Comparison of ENCODE assay signal across 9 cellular contexts in genomic region chr11:34468209-34468841, GRCh38. TPM values are rescaled to one million over a fixed set of nuclear protein-coding genes. Genes with fewer than 3 reads are reported as not detected.
DNase-seq lines count a peak whose midpoint lies in the region; ATAC-seq and TF ChIP-seq lines count a peak whose summit lies in the region.
"Had no signal": no experiment of that assay in that cellular context is flagged by ENCODE, and none has a peak within 500 bp of the region (broad histone marks: within the 10 kb centered on the region; RNA-seq: fewer than 3 reads in every experiment).

No MANE protein-coding gene starts in this region.

- H3K9me1 ChIP-seq in IMR-90 (ENCODE audit: insufficient read depth, low read length) = no peaks in the 10 kb centered on the region

- TF ChIP-seq POLR2A in IMR-90 (IDR thresholded peaks at IDR 0.05; ENCODE audit: low read depth, low read length) = no peak

- H2AFZ ChIP-seq in IMR-90 (replicated peaks; ENCODE audit: low read length, poor library complexity) = no peak overlapping the region

- ATAC-seq in IMR-90 (ENCODE audit: low read depth) = no peak
- ATAC-seq in GM18861 (IDR thresholded peaks at IDR 0.05; ENCODE audit: unreplicated experiment) = no peak
- ATAC-seq in GM18867 (IDR thresholded peaks at IDR 0.05; ENCODE audit: unreplicated experiment) = no peak

- no peak overlapping the region for H2BK120ac ChIP-seq in IMR-90 (ENCODE audit: low read depth, low read length)

- H2BK5ac ChIP-seq in IMR-90 (ENCODE audit: low read depth, low read length, poor library complexity, severe bottlenecking) = no peak overlapping the region

- H3K4me3 ChIP-seq in IMR-90 (ENCODE audit: insufficient read depth, low read depth, low read length) (no peak overlapping the region), fibroblast of pulmonary artery (replicated peaks; ENCODE audit: low read depth, low read length) (no peak overlapping the region)

- H3K14ac ChIP-seq in IMR-90 (replicated peaks; ENCODE audit: low read depth, low read length) = no peak overlapping the region

- H4K20me1 ChIP-seq in IMR-90 (ENCODE audit: insufficient read depth, low read length) = no peaks in the 10 kb centered on the region

- no peak overlapping the region for H2BK20ac ChIP-seq in IMR-90 (ENCODE audit: low read depth, low read length)

- TF ChIP-seq RAD21 in IMR-90 (IDR thresholded peaks at IDR 0.05; ENCODE audit: low read length) = peak; percentile 37; the same call in 1 of the 2 replicates

- DNase-seq in EL = peak; percentile 22
- DNase-seq in IMR-90 = peak; percentile 14
- DNase-seq in activated CD4-positive, alpha-beta T cell treated with anti-CD3 and anti-CD28 coated beads for 4 hours = peak; percentile 9 to 36
- peak; percentile 23 for DNase-seq in fibroblast of pulmonary artery (ENCODE audit: low read depth)
- peak; percentile 9 for DNase-seq in stimulated activated CD4-positive, alpha-beta T cell treated with anti-CD3 and anti-CD28 coated beads, Interleukin-2, amount 100 ng/mL, for 4 hours (ENCODE audit: low read depth)
- DNase-seq in cerebellar cortex (ENCODE audit: low spot score) = no peak

- in situ Hi-C loops in IMR-90 (cut with MboI; ENCODE audit: low sequenced_read_pairs) = no loop called here

- dilution Hi-C loops in IMR-90 (cut with HindIII; ENCODE audit: low sequenced_read_pairs, unreplicated experiment) = no loop called here

- H3K18ac ChIP-seq in IMR-90 (ENCODE audit: low read depth, low read length) = no peak overlapping the region

- no peaks in the 10 kb centered on the region for H3K4me1 ChIP-seq in IMR-90 (ENCODE audit: control insufficient read depth, insufficient read depth, low read length)

- no peak overlapping the region for H3K4me2 ChIP-seq in IMR-90 (ENCODE audit: low read depth, low read length)

- TF ChIP-seq CTCF in IMR-90 (conservative IDR thresholded peaks at IDR 0.05; ENCODE audit: low read depth, low read length) (peak; percentile 46), fibroblast of pulmonary artery (IDR thresholded peaks at IDR 0.05; ENCODE audit: low read length, missing control alignments) (peak; percentile 53)

- BruUV-seq in IMR-90 (replicated peaks; lab: Mats Ljungman, UMichigan) = no TSS peak

- H3K27ac ChIP-seq in IMR-90 (ENCODE audit: insufficient read depth, low read length) = no peak overlapping the region

- no peaks in the 10 kb centered on the region for H3K27me3 ChIP-seq in IMR-90 (ENCODE audit: control insufficient read depth, insufficient read depth, low read length)

- no peak overlapping the region for H4K5ac ChIP-seq in IMR-90 (ENCODE audit: low read depth, low read length)

- no peak overlapping the region for H3K56ac ChIP-seq in IMR-90 (ENCODE audit: extremely low read depth, insufficient read depth, low read length)

- H3K23ac ChIP-seq in IMR-90 (ENCODE audit: low read depth, low read length) = no peak overlapping the region

- no peak overlapping the region for H4K91ac ChIP-seq in IMR-90 (ENCODE audit: insufficient read depth, low read depth, low read length)

- CTCF ChIA-PET in IMR-90 (lab: Yijun Ruan, JAX) = interaction anchor here (0.6 to 1.6 kb wide), 5 partner anchors 12 to 679 kb away, joined by 3 to 7 read pairs (median 4); no protein-coding TSS in a partner anchor

- no peak overlapping the region for H2BK15ac ChIP-seq in IMR-90 (ENCODE audit: low read depth, low read length)

- no peak overlapping the region for H4K8ac ChIP-seq in IMR-90 (ENCODE audit: low read depth in 2 of 2, low read length in 2 of 2)

- intact Hi-C loops in IMR-90 (cut with micrococcal nuclease) = no loop called here

- H3K9me3 ChIP-seq in IMR-90 (ENCODE audit: control insufficient read depth, insufficient read depth, low read length) = no peaks in the 10 kb centered on the region; the same call in 1 of the 2 replicates

- H2AK9ac ChIP-seq in IMR-90 (replicated peaks; ENCODE audit: low read depth, low read length, poor library complexity) = no peak overlapping the region

- WGBS in IMR-90 (ENCODE audit: extremely low coverage in 2 of 2, insufficient read length in 1 of 2), 2 experiments = 90% methylated on average over 4 of the region's 8 CpGs; no CpG with 5 or more reads in 1 of the 2 experiments

- POLR2A ChIA-PET in IMR-90 (lab: Charles Lee; ENCODE audit: unreplicated experiment) = interaction anchor here (0.7 kb wide), 1 partner anchor 13 kb away, joined by 4 read pairs; no protein-coding TSS in a partner anchor

- H3K4ac ChIP-seq in IMR-90 (ENCODE audit: low read depth, low read length) = no peak overlapping the region

- no peak overlapping the region for H2AK5ac ChIP-seq in IMR-90 (ENCODE audit: low read depth, low read length)

- peaks cover 54% of the 10 kb centered on the region for H3K36me3 ChIP-seq in IMR-90 (ENCODE audit: control insufficient read depth, insufficient read depth, low read length)

- no peak overlapping the region for H3K9ac ChIP-seq in IMR-90 (ENCODE audit: low read depth, low read length)

- H3K79me1 ChIP-seq in IMR-90 (ENCODE audit: low read depth in 1 of 2, low read length in 2 of 2) = no peaks in the 10 kb centered on the region

TF ChIP-seq in IMR-90, 13 proteins besides CTCF, POLR2A, EP300 and RAD21:
- TF ChIP-seq BHLHE40 (IDR thresholded peaks at IDR 0.05; ENCODE audit: low read depth, low read length) (no peak), MAZ (IDR thresholded peaks at IDR 0.05; ENCODE audit: borderline replicate concordance, low read depth, low read length) (no peak), SMC3 (IDR thresholded peaks at IDR 0.05; ENCODE audit: low read depth, low read length) (peak; percentile 23; the same call in 1 of the 2 replicates)

RNA-seq across cellular contexts. Expression of gene CAT, which starts 29.6 kb away (rescaled TPM):
- total RNA-seq in IMR-90 (2012; rRNA removed) = 69.7 and 80.5 TPM in 2 replicates
- polyA plus RNA-seq in IMR-90 (2012; rRNA removed) = 48.1 and 52.5 TPM in 2 replicates
- polyA plus RNA-seq in IMR-90 (2012; cell fraction: cytosol; rRNA removed) = 29.7 and 32.0 TPM in 2 replicates
- polyA plus RNA-seq in IMR-90 (2012; cell fraction: nucleus; rRNA removed; ENCODE audit: low replicate concordance) = 28.5 and 59.7 TPM in 2 replicates

RNA-seq across cellular contexts. Expression of gene ELF5, which starts 45.3 kb away (rescaled TPM):
- total RNA-seq in IMR-90 (2012; rRNA removed) = not detected in 2 replicates
- not detected in 2 replicates for polyA plus RNA-seq in IMR-90 (2012; rRNA removed)
- polyA plus RNA-seq in IMR-90 (2012; cell fraction: cytosol; rRNA removed) = not detected in 2 replicates
- not detected in 2 replicates for polyA plus RNA-seq in IMR-90 (2012; cell fraction: nucleus; rRNA removed; ENCODE audit: low replicate concordance)
- total RNA-seq: skeletal muscle tissue had no signal
